Comparison of ENCODE assay signal across 6 cellular contexts in the genomic region with DNA sequence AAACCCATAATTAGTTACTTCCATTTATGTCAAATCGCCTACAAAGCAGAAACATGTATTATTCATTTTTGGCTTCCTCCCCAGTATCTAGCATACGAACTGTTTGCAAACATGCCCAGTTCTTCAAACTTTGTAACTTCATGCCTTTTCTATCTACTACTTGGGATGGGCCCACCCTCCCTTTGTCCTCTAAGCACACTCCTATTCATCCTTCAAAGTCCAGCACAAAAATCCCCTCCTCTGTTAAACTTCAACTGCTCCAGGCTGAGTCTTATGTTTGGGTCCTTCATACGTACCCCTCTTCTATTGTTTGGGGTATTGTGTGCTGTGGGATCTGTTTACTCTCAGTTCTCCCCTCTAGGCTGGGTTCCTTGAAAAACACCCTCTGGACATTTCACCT. TPM values are rescaled to one million over a fixed set of nuclear protein-coding genes. Genes with fewer than 3 reads are reported as not detected.
"Had no signal": no experiment of that assay in that cellular context is flagged by ENCODE, and none has a peak within 500 bp of the region (broad histone marks: within the 10 kb centered on the region; RNA-seq: fewer than 3 reads in every experiment).

No MANE protein-coding gene starts in this region.

- ATAC-seq: HepG2, K562 had no signal

- DNase-seq: IMR-90, KBM-7 had no signal

- H3K4me1 Mint-ChIP-seq: IgD-negative memory B cell had no signal

- H3K4me3 Mint-ChIP-seq: IgD-negative memory B cell had no signal

- H3K9me3 Mint-ChIP-seq: IgD-negative memory B cell had no signal

- H3K4me3 ChIP-seq: K562 had no signal

- H3K36me3 Mint-ChIP-seq: IgD-negative memory B cell had no signal

- H3K27ac Mint-ChIP-seq: IgD-negative memory B cell had no signal

- H3K27ac ChIP-seq: HL-60 had no signal

RNA-seq across cellular contexts. Expression of a gene that starts 55.5 kb away (rescaled TPM):
- polyA plus RNA-seq: HepG2, IgD-negative memory B cell, IMR-90, K562 had no signal
